In genomic region chr20:2900845-2901592, GRCh38 we compare ENCODE assay signal across 14 cellular contexts. TPM values are rescaled to one million over a fixed set of nuclear protein-coding genes. Genes with fewer than 3 reads are reported as not detected.
DNase-seq lines count a peak whose midpoint lies in the region; ATAC-seq and TF ChIP-seq lines count a peak whose summit lies in the region.
"Had no signal": no experiment of that assay in that cellular context is flagged by ENCODE, and none has a peak within 500 bp of the region (broad histone marks: within the 10 kb centered on the region; RNA-seq: fewer than 3 reads in every experiment).

No MANE protein-coding gene starts in this region.

- peaks cover 2% of the 10 kb centered on the region for H3K9me3 Mint-ChIP-seq in activated naive CD4-positive, alpha-beta T cell treated with anti-CD3 and anti-CD28 coated beads, Interleukin-2, amount 10 ng/mL, durations not matched to agents 7 days and 5 days
- peaks cover 5% of the 10 kb centered on the region for H3K9me3 Mint-ChIP-seq in activated CD8-positive, alpha-beta T cell treated with anti-CD3 and anti-CD28 coated beads, Interleukin-2, amount 10 ng/mL, durations not matched to agents 7 days and 5 days (ENCODE audit: insufficient read depth)

- H3K9me3 ChIP-seq in neutrophil: no peaks in the 10 kb centered on the region
- H3K9me3 ChIP-seq: adrenal gland, thoracic aorta had no signal

- no peaks in the 10 kb centered on the region for H3K27me3 ChIP-seq in neutrophil
- H3K27me3 ChIP-seq: adrenal gland had no signal

- H3K4me3 ChIP-seq in neutrophil (ENCODE audit: low read depth in 1 of 2, low read length in 1 of 2): no peak overlapping the region
- H3K4me3 ChIP-seq: adrenal gland, lung, thoracic aorta had no signal

- peak overlapping the region; percentile 64 for H3K27ac ChIP-seq in neutrophil
- H3K27ac ChIP-seq: adrenal gland, thoracic aorta had no signal

- in situ Hi-C loops in G401 (cut with HindIII; ENCODE audit: low sequenced_read_pairs): no loop called here

- ATAC-seq in activated CD8-positive, alpha-beta T cell treated with anti-CD3 and anti-CD28 coated beads, Interleukin-2, amount 10 ng/mL, durations not matched to agents 7 days and 5 days: no peak
- no peak for ATAC-seq in HG03469 (IDR thresholded peaks at IDR 0.05; ENCODE audit: unreplicated experiment)

- POLR2A ChIA-PET in activated CD8-positive, alpha-beta T cell treated with anti-CD3 and anti-CD28 coated beads, Interleukin-2, amount 10 ng/mL, durations not matched to agents 7 days and 5 days (lab: Charles Lee): no interaction called here

- H3K4me3 Mint-ChIP-seq in activated naive CD4-positive, alpha-beta T cell treated with anti-CD3 and anti-CD28 coated beads, Interleukin-2, amount 10 ng/mL, durations not matched to agents 7 days and 5 days: peak overlapping the region; percentile 44
- peak overlapping the region; percentile 42 for H3K4me3 Mint-ChIP-seq in activated CD8-positive, alpha-beta T cell treated with anti-CD3 and anti-CD28 coated beads, Interleukin-2, amount 10 ng/mL, durations not matched to agents 7 days and 5 days

- peaks cover 34% of the 10 kb centered on the region for H3K36me3 Mint-ChIP-seq in activated naive CD4-positive, alpha-beta T cell treated with anti-CD3 and anti-CD28 coated beads, Interleukin-2, amount 10 ng/mL, durations not matched to agents 7 days and 5 days
- H3K36me3 Mint-ChIP-seq in activated CD8-positive, alpha-beta T cell treated with anti-CD3 and anti-CD28 coated beads, Interleukin-2, amount 10 ng/mL, durations not matched to agents 7 days and 5 days (ENCODE audit: low read depth): peaks cover 30% of the 10 kb centered on the region

- peaks cover 10 to 16% of the 10 kb centered on the region in 2 experiments for H3K4me1 ChIP-seq in neutrophil (ENCODE audit: control insufficient read depth in 1 of 2, insufficient read depth in 1 of 2, low read depth in 1 of 2, low read length in 1 of 2)

- no peak for TF ChIP-seq CTCF in neutrophil (IDR thresholded peaks at IDR 0.05)

- DNase-seq in activated naive CD4-positive, alpha-beta T cell treated with anti-CD3 and anti-CD28 coated beads, Interleukin-2, amount 10 ng/mL, durations not matched to agents 7 days and 5 days: no peak
- DNase-seq in activated naive CD4-positive, alpha-beta T cell (lab: John Stamatoyannopoulos, UW): no peak
- DNase-seq in Kasumi-1 (lab: John Stamatoyannopoulos, UW) (peak; percentile 91 to 93), G401 (ENCODE audit: low spot score) (no peak), NCI-H748 (lab: John Stamatoyannopoulos, UW; ENCODE audit: unreplicated experiment) (no peak)
- no peak for DNase-seq in activated CD8-positive, alpha-beta T cell treated with anti-CD3 and anti-CD28 coated beads, Interleukin-2, amount 10 ng/mL, durations not matched to agents 7 days and 5 days
- DNase-seq: activated CD4-positive, alpha-beta T cell treated with anti-CD3 and anti-CD28 coated beads for 48 hours; adrenal gland; effector memory CD4-positive, alpha-beta T cell; NCI-H510A had no signal

- no peaks in the 10 kb centered on the region for H3K36me3 ChIP-seq in neutrophil
- H3K36me3 ChIP-seq: adrenal gland, thoracic aorta had no signal

- H3K27ac Mint-ChIP-seq in activated naive CD4-positive, alpha-beta T cell treated with anti-CD3 and anti-CD28 coated beads, Interleukin-2, amount 10 ng/mL, durations not matched to agents 7 days and 5 days: peak overlapping the region; percentile 92
- peak overlapping the region; percentile 53 for H3K27ac Mint-ChIP-seq in activated CD8-positive, alpha-beta T cell treated with anti-CD3 and anti-CD28 coated beads, Interleukin-2, amount 10 ng/mL, durations not matched to agents 7 days and 5 days

- H3K4me1 Mint-ChIP-seq in activated naive CD4-positive, alpha-beta T cell treated with anti-CD3 and anti-CD28 coated beads, Interleukin-2, amount 10 ng/mL, durations not matched to agents 7 days and 5 days: peaks cover 39% of the 10 kb centered on the region
- H3K4me1 Mint-ChIP-seq in activated CD8-positive, alpha-beta T cell treated with anti-CD3 and anti-CD28 coated beads, Interleukin-2, amount 10 ng/mL, durations not matched to agents 7 days and 5 days (ENCODE audit: low read depth): peaks cover 29% of the 10 kb centered on the region

- H3K27me3 Mint-ChIP-seq in activated naive CD4-positive, alpha-beta T cell treated with anti-CD3 and anti-CD28 coated beads, Interleukin-2, amount 10 ng/mL, durations not matched to agents 7 days and 5 days: no peaks in the 10 kb centered on the region
- H3K27me3 Mint-ChIP-seq in activated CD8-positive, alpha-beta T cell treated with anti-CD3 and anti-CD28 coated beads, Interleukin-2, amount 10 ng/mL, durations not matched to agents 7 days and 5 days (ENCODE audit: low read depth): no peaks in the 10 kb centered on the region

- CTCF ChIA-PET in activated naive CD4-positive, alpha-beta T cell treated with anti-CD3 and anti-CD28 coated beads, Interleukin-2, amount 10 ng/mL, durations not matched to agents 7 days and 5 days (lab: Charles Lee): interaction anchor here (0.6 to 1.2 kb wide), 3 partner anchors 9 to 100 kb away, joined by 3 to 5 read pairs (median 3); no protein-coding TSS in a partner anchor
- CTCF ChIA-PET in activated CD8-positive, alpha-beta T cell treated with anti-CD3 and anti-CD28 coated beads, Interleukin-2, amount 10 ng/mL, durations not matched to agents 7 days and 5 days (lab: Charles Lee): interaction anchor here (0.6 to 2.0 kb wide), 5 partner anchors 12 to 381 kb away, joined by 3 to 5 read pairs (median 3); no protein-coding TSS in a partner anchor

RNA-seq across cellular contexts. Expression of gene PTPRA, which starts 27.7 kb away (rescaled TPM):
- 10 to 100 TPM; 58.5 to 60.9 TPM for total RNA-seq in activated CD8-positive, alpha-beta T cell treated with anti-CD3 and anti-CD28 coated beads, Interleukin-2, amount 10 ng/mL, durations not matched to agents 7 days and 5 days
- 45.5 and 83.7 TPM in 2 replicates for total RNA-seq in G401 (2014; rRNA removed; shearing (Covaris generic))

Comparison
In these comparisons a context has a peak if more than half of its experiments do, and no peak if none do; other contexts are left out.
1. DNase-seq: peak in Kasumi-1 (2 of 2); none in activated naive CD4-positive, alpha-beta T cell treated with anti-CD3 and anti-CD28 coated beads, Interleukin-2, amount 10 ng/mL, durations not matched to agents 7 days and 5 days (single experiment), activated naive CD4-positive, alpha-beta T cell (0 of 4), activated CD8-positive, alpha-beta T cell treated with anti-CD3 and anti-CD28 coated beads, Interleukin-2, amount 10 ng/mL, durations not matched to agents 7 days and 5 days (single experiment), G401 (single experiment) and NCI-H748 (single experiment).